ENCODE assay signal across 26 cellular contexts in the genomic region with DNA sequence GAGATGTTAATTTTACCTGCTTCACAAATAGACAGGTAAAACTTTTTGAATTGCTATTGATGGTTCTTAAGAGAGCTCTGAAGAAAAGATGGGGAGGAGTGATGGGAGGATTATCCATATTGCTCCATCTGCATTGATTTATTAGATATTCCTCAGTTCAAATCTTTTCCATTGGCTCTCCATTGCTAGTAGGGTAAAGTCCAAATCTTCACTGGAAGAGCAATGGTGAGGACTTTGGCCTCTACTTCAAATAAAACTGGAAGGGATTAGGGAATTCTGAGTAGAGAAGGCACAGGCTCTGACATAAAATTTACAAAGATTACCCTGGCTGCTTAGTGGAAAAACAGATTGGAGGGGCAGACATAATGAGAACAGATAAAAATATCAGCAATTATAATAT.
"Had no signal": no experiment of that assay in that cellular context is flagged by ENCODE, and none has a peak within 500 bp of the region (broad histone marks: within the 10 kb centered on the region; RNA-seq: fewer than 3 reads in every experiment).

No MANE protein-coding gene starts in this region.

- DNase-seq: dermis blood vessel endothelial cell; effector CD4-positive, alpha-beta T cell; effector memory CD4-positive, alpha-beta T cell; erythroblast; esophagus squamous epithelium; foreskin fibroblast; foreskin melanocyte; gastrocnemius medialis; glutamatergic neuron; head of caudate nucleus; heart right ventricle; hippocampal formation; left cardiac atrium; left ventricle myocardium inferior; lower lobe of right lung; mesendoderm; midbrain; naive thymus-derived CD4-positive, alpha-beta T cell had no signal

- ATAC-seq: esophagus mucosa; gastrocnemius medialis; heart right ventricle; left cardiac atrium; lower lobe of right lung; naive thymus-derived CD4-positive, alpha-beta T cell had no signal

- H3K27me3 ChIP-seq: dorsolateral prefrontal cortex, esophagus squamous epithelium, gastrocnemius medialis, heart right ventricle had no signal

- H3K36me3 ChIP-seq: esophagus squamous epithelium, gastrocnemius medialis, heart right ventricle, left ventricle myocardium inferior, lower lobe of right lung had no signal

- H3K27ac ChIP-seq: coronary artery, dorsolateral prefrontal cortex, epithelial cell of prostate, esophagus squamous epithelium, gastrocnemius medialis, heart right ventricle, left ventricle myocardium inferior, lower lobe of right lung had no signal

- H3K9me3 ChIP-seq: esophagus squamous epithelium, gastrocnemius medialis, left ventricle myocardium inferior, lower lobe of right lung had no signal

- H3K4me1 ChIP-seq: esophagus squamous epithelium, gastrocnemius medialis, heart right ventricle, left ventricle myocardium inferior, lower lobe of right lung had no signal

- FAIRE-seq: colon, endothelial cell of umbilical vein, islet of Langerhans, keratinocyte had no signal

- H3K4me3 ChIP-seq: coronary artery, dorsolateral prefrontal cortex, esophagus squamous epithelium, gastrocnemius medialis, heart right ventricle, left ventricle myocardium inferior, lower lobe of right lung had no signal
